Comparison of ENCODE assay signal across 1 cellular context in the genomic region with DNA sequence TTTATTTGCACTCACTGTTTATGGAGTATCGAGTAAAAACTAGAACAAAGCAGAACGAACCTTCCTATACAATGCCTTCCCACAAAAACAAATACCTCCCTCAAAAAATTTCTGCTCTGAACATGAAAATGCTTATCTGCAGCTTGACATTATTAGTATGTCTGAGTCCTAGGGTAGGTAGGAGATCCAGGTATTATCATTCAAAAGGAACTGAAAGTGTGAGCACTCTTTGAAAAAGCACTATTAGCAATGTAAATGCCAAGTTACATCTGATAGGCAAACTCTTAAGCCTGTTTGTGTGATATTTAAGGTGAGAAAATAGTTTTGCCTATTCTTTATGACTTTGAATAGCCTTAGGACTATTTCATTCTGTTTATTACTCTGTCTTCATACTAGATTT.
TF ChIP-seq lines count a peak whose summit lies in the region.

No MANE protein-coding gene starts in this region.

TF ChIP-seq in WTC11, 78 proteins besides CTCF, POLR2A, EP300 and RAD21 (continued from another document):
- TF ChIP-seq, protein P1, sequence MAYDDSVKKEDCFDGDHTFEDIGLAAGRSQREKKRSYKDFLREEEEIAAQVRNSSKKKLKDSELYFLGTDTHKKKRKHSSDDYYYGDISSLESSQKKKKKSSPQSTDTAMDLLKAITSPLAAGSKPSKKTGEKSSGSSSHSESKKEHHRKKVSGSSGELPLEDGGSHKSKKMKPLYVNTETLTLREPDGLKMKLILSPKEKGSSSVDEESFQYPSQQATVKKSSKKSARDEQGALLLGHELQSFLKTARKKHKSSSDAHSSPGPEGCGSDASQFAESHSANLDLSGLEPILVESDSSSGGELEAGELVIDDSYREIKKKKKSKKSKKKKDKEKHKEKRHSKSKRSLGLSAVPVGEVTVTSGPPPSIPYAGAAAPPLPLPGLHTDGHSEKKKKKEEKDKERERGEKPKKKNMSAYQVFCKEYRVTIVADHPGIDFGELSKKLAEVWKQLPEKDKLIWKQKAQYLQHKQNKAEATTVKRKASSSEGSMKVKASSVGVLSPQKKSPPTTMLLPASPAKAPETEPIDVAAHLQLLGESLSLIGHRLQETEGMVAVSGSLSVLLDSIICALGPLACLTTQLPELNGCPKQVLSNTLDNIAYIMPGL (CRISPR knock-in tag; IDR thresholded peaks at IDR 0.05), result no peak
- TF ChIP-seq MXD4 (CRISPR knock-in tag; IDR thresholded peaks at IDR 0.05; ENCODE audit: borderline replicate concordance), result no peak
